Comparison of ENCODE assay signal across 13 cellular contexts in genomic region chr2:190486037-190486623, GRCh38. TPM values are rescaled to one million over a fixed set of nuclear protein-coding genes. Genes with fewer than 3 reads are reported as not detected.
A peak's percentile ranks its signal among the peaks of the same experiment; 100 is the strongest.
DNase-seq lines count a peak whose midpoint lies in the region; TF ChIP-seq lines count a peak whose summit lies in the region.
"Had no signal": no experiment of that assay in that cellular context is flagged by ENCODE, and none has a peak within 500 bp of the region (broad histone marks: within the 10 kb centered on the region; RNA-seq: fewer than 3 reads in every experiment).

No MANE protein-coding gene starts in this region.

- H3K27me3 ChIP-seq in left ventricle myocardium inferior (ENCODE audit: low read depth) = no peaks in the 10 kb centered on the region
- no peaks in the 10 kb centered on the region for H3K27me3 ChIP-seq in spleen (replicated peaks in 1 of 7)
- H3K27me3 ChIP-seq: sigmoid colon had no signal

- H3K36me3 ChIP-seq in left ventricle myocardium inferior (peaks cover 26% of the 10 kb centered on the region), spleen (peaks cover 0 to 45% (median 20%) of the 10 kb centered on the region in 6 donors)

- intact Hi-C loops in left ventricle myocardium inferior (cut with micrococcal nuclease) = no loop called here
- intact Hi-C loops in spleen (cut with DNase I; ENCODE audit: low total_unique reads) = no loop called here

- H3K4me1 ChIP-seq in left ventricle myocardium inferior = peaks cover 34% of the 10 kb centered on the region
- H3K4me1 ChIP-seq in spleen = peaks cover 0 to 22% (median 3%) of the 10 kb centered on the region in 6 donors

- TF ChIP-seq CTCF in 22Rv1 (IDR thresholded peaks at IDR 0.05) (no peak), left ventricle myocardium inferior (IDR thresholded peaks at IDR 0.05; ENCODE audit: borderline replicate concordance) (peak; percentile 13), spleen (IDR thresholded peaks at IDR 0.05 in 8 of 11, conservative IDR thresholded peaks at IDR 0.05 in 3 of 11) (no peak)

- peak; percentile 35 for DNase-seq in COLO829 (ENCODE audit: low spot score)
- DNase-seq in astrocyte of the hippocampus (ENCODE audit: low read depth, low spot score) = peak; percentile 32
- DNase-seq in left ventricle myocardium inferior = no peak
- DNase-seq in spleen = no peak
- DNase-seq in stimulated activated naive CD4-positive, alpha-beta T cell (lab: John Stamatoyannopoulos, UW) = no peak
- no peak for DNase-seq in NCI-H510A treated with DMSO at 0.1 percent for 48 hours (lab: John Stamatoyannopoulos, UW)
- DNase-seq in D341Med (ENCODE audit: low spot score) = no peak
- DNase-seq: activated CD8-positive, alpha-beta memory T cell treated with anti-CD3 and anti-CD28 coated beads for 24 hours; NCI-H1930; NCI-H748 treated with DMSO at 0.1 percent for 48 hours; sigmoid colon; stimulated activated CD4-positive, alpha-beta T cell treated with anti-CD3 and anti-CD28 coated beads, Interleukin-1b, Interleukin-23, amount 100 ng/mL, for 48 hours had no signal

- TF ChIP-seq POLR2A in spleen (IDR thresholded peaks at IDR 0.05) = no peak

- H3K27ac ChIP-seq in 22Rv1 (peak overlapping the region; percentile 40), left ventricle myocardium inferior (replicated peaks) (peak overlapping the region; percentile 61), spleen (no peak overlapping the region)
- H3K27ac ChIP-seq: sigmoid colon had no signal

- H3K9me3 ChIP-seq in left ventricle myocardium inferior (replicated peaks) (peaks cover 4% of the 10 kb centered on the region), spleen (peaks cover 0 to under 1% (median 0%) of the 10 kb centered on the region in 8 donors)
- H3K9me3 ChIP-seq: sigmoid colon had no signal

- WGBS in spleen, 5 donors = 85 to 93% (median 90%) methylated on average over 3 of the region's 3 CpGs

- no peak overlapping the region for H3K4me3 ChIP-seq in left ventricle myocardium inferior
- H3K4me3 ChIP-seq in spleen = no peak overlapping the region
- H3K4me3 ChIP-seq: sigmoid colon had no signal

RNA-seq across cellular contexts. Expression of gene NEMP2, which starts 48.4 kb away (rescaled TPM):
- total RNA-seq in left ventricle myocardium inferior = 1.5 TPM
- 10 to 100 TPM in 6 of 7 donors, 1 to 10 TPM in 1; 7.7 to 19.2 (median 12.8) TPM for total RNA-seq in spleen
- 1 to 10 TPM in 2 of 3 donors, under 1 TPM in 1; 0.89 to 1.8 (median 1.4) TPM for polyA plus RNA-seq in spleen

Comparison
In these comparisons a context has a peak if more than half of its experiments do, and no peak if none do; other contexts are left out.
1. H3K27ac ChIP-seq: peak in 22Rv1 (single experiment) and left ventricle myocardium inferior (single experiment); none in spleen (0 of 8).
2. DNase-seq: peak in COLO829 (single experiment) and astrocyte of the hippocampus (single experiment); none in left ventricle myocardium inferior (single experiment), spleen (single experiment), stimulated activated naive CD4-positive, alpha-beta T cell (0 of 6), NCI-H510A treated with DMSO at 0.1 percent for 48 hours (single experiment) and D341Med (single experiment).